In the genomic region with DNA sequence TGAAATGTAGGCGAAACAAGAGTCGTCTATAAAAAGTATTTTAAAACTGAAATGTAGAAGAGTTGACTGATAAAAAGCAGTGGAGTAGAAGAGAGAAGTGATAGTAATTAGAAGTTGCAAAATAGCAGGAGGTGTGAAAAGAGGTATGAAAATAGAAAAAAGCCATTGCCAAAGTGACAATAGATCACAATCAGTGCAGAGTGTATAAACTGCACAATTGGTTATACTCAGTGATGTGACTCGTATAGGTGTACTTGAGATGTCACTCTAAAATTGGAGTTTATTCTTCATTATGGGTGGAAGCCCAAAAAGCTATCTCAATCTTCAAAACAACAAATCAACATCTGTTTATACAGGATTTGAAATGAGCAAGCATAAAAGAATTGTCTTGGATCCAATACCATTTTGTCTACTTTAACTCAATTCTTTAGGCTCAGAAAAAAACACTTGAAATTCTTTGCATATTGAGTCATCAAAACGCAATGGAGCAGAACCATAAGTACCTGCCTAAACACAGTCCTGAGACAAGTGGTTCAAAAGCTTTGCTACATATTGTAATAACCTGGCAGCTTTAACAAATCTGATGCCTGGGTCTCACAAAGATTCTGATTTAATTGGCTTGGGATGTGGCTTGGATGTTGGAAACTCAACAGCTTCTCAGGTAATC, we compare ENCODE assay signal across 8 cellular contexts. TPM values are rescaled to one million over a fixed set of nuclear protein-coding genes. Genes with fewer than 3 reads are reported as not detected.
DNase-seq lines count a peak whose midpoint lies in the region; ATAC-seq and TF ChIP-seq lines count a peak whose summit lies in the region.

No MANE protein-coding gene starts in this region.

- no peak overlapping the region for H3K4me3 ChIP-seq in Panc1 (ENCODE audit: low read depth in 2 of 2, low read length in 2 of 2)
- no peak overlapping the region for H3K4me3 ChIP-seq in neutrophil (ENCODE audit: low read depth in 1 of 2, low read length in 1 of 2)

- H3K27me3 ChIP-seq in Panc1 (ENCODE audit: control insufficient read depth, insufficient read depth, low read length) = no peaks in the 10 kb centered on the region
- H3K27me3 ChIP-seq in neutrophil = no peaks in the 10 kb centered on the region

- H3K4me1 ChIP-seq in Panc1 (ENCODE audit: control insufficient read depth, insufficient read depth, low read length) (peaks cover 11% of the 10 kb centered on the region), neutrophil (ENCODE audit: control insufficient read depth in 1 of 2, insufficient read depth in 1 of 2, low read depth in 1 of 2, low read length in 1 of 2) (peaks cover 28 to 56% of the 10 kb centered on the region in 2 experiments)

- H3K9me3 ChIP-seq in Panc1 (ENCODE audit: control insufficient read depth, insufficient read depth, low read depth, low read length) (no peaks in the 10 kb centered on the region), neutrophil (no peaks in the 10 kb centered on the region)

- CTCF ChIA-PET in Panc1 (lab: Charles Lee) = no interaction called here
- CTCF ChIA-PET in activated CD4-positive, alpha-beta T cell treated with anti-CD3 and anti-CD28 coated beads, Interleukin-2, amount 10 ng/mL, durations not matched to agents 7 days and 5 days (lab: Charles Lee) = interaction anchor here (0.6 kb wide), 2 partner anchors 32 to 84 kb away, joined by 3 to 4 read pairs; no protein-coding TSS in a partner anchor

- in situ Hi-C loops in Panc1 (cut with HindIII; ENCODE audit: low pct_unique_long_range_greater_than_20kb, low sequenced_read_pairs) = no loop called here

- H3K4me3 Mint-ChIP-seq in activated CD4-positive, alpha-beta T cell treated with anti-CD3 and anti-CD28 coated beads, Interleukin-2, amount 10 ng/mL, durations not matched to agents 7 days and 5 days = no peak overlapping the region

- intact Hi-C loops in Panc1 (cut with micrococcal nuclease; ENCODE audit: unreplicated experiment) = no loop called here

- BruUV-seq in Panc1 (replicated peaks; lab: Mats Ljungman, UMichigan) = no TSS peak

- peak; percentile 78 for DNase-seq in A172 (ENCODE audit: low spot score)
- DNase-seq in GM19238 (ENCODE audit: insufficient read length, low spot score) = peak; percentile 10
- no peak for DNase-seq in Panc1 (ENCODE audit: low read depth, low spot score)
- no peak for DNase-seq in omental fat pad (ENCODE audit: low spot score)
- no peak for DNase-seq in activated CD4-positive, alpha-beta T cell treated with anti-CD3 and anti-CD28 coated beads, Interleukin-2, amount 10 ng/mL, durations not matched to agents 7 days and 5 days
- DNase-seq in putamen (ENCODE audit: low spot score) = no peak

- peaks cover 29% of the 10 kb centered on the region for H3K36me3 Mint-ChIP-seq in activated CD4-positive, alpha-beta T cell treated with anti-CD3 and anti-CD28 coated beads, Interleukin-2, amount 10 ng/mL, durations not matched to agents 7 days and 5 days (ENCODE audit: low read depth)

- H3K27me3 Mint-ChIP-seq in activated CD4-positive, alpha-beta T cell treated with anti-CD3 and anti-CD28 coated beads, Interleukin-2, amount 10 ng/mL, durations not matched to agents 7 days and 5 days = no peaks in the 10 kb centered on the region

- TF ChIP-seq CTCF in Panc1 (IDR thresholded peaks at IDR 0.05) (no peak), neutrophil (IDR thresholded peaks at IDR 0.05) (no peak), omental fat pad (IDR thresholded peaks at IDR 0.05) (no peak)

- peaks cover 11% of the 10 kb centered on the region for H3K4me1 Mint-ChIP-seq in activated CD4-positive, alpha-beta T cell treated with anti-CD3 and anti-CD28 coated beads, Interleukin-2, amount 10 ng/mL, durations not matched to agents 7 days and 5 days

- no peak overlapping the region for H3K27ac Mint-ChIP-seq in activated CD4-positive, alpha-beta T cell treated with anti-CD3 and anti-CD28 coated beads, Interleukin-2, amount 10 ng/mL, durations not matched to agents 7 days and 5 days

- H3K36me3 ChIP-seq in Panc1 (ENCODE audit: control insufficient read depth, insufficient read depth, low read length) = no peaks in the 10 kb centered on the region
- H3K36me3 ChIP-seq in neutrophil = peaks cover 19% of the 10 kb centered on the region

- POLR2A ChIA-PET in Panc1 (lab: Charles Lee) = interaction anchor here (0.5 kb wide), 1 partner anchor 199 kb away, joined by 5 read pairs; no protein-coding TSS in a partner anchor
- POLR2A ChIA-PET in activated CD4-positive, alpha-beta T cell treated with anti-CD3 and anti-CD28 coated beads, Interleukin-2, amount 10 ng/mL, durations not matched to agents 7 days and 5 days (lab: Charles Lee) = no interaction called here

- H3K27ac ChIP-seq in Panc1 (ENCODE audit: low read length) (no peak overlapping the region), neutrophil (peak overlapping the region; percentile 55)

- H3K9me3 Mint-ChIP-seq in activated CD4-positive, alpha-beta T cell treated with anti-CD3 and anti-CD28 coated beads, Interleukin-2, amount 10 ng/mL, durations not matched to agents 7 days and 5 days = no peaks in the 10 kb centered on the region

- ATAC-seq in HG03159 (IDR thresholded peaks at IDR 0.05; ENCODE audit: unreplicated experiment) (peak; percentile 86), Panc1 (peak; percentile 73), omental fat pad (ENCODE audit: low FRiP score) (no peak)

RNA-seq across cellular contexts. Expression of a gene that starts 8.8 kb away (rescaled TPM):
- total RNA-seq in A172 (2014; rRNA removed; shearing (Covaris generic)) = 86.7 and 120 TPM in 2 replicates
- total RNA-seq in Panc1 (2021; ENCODE audit: unreplicated experiment) (33.7 TPM), omental fat pad (10 to 100 TPM; 13.1 to 22.5 (median 18.0) TPM)
- polyA plus RNA-seq in Panc1 (2012; ENCODE audit: insufficient read length) = 15.8 TPM
- 10 to 100 TPM; 18.4 to 18.8 TPM for total RNA-seq in activated CD4-positive, alpha-beta T cell treated with anti-CD3 and anti-CD28 coated beads, Interleukin-2, amount 10 ng/mL, durations not matched to agents 7 days and 5 days

RNA-seq across cellular contexts. Expression of a gene that starts 9.3 kb away (rescaled TPM):
- 16.3 and 18.2 TPM in 2 replicates for total RNA-seq in A172 (2014; rRNA removed; shearing (Covaris generic))
- total RNA-seq in Panc1 (2021; ENCODE audit: unreplicated experiment) (15.6 TPM), omental fat pad (10 to 100 TPM in 3 of 4 donors, 1 to 10 TPM in 1; 8.4 to 24.3 (median 15.5) TPM)
- polyA plus RNA-seq in Panc1 (2012; ENCODE audit: insufficient read length) = 5.7 TPM
- 10 to 100 TPM; 28.3 to 31.5 TPM for total RNA-seq in activated CD4-positive, alpha-beta T cell treated with anti-CD3 and anti-CD28 coated beads, Interleukin-2, amount 10 ng/mL, durations not matched to agents 7 days and 5 days

RNA-seq across cellular contexts. Expression of a gene that starts 42.3 kb away (rescaled TPM):
- total RNA-seq in A172 (2014; rRNA removed; shearing (Covaris generic)) = 792 and 794 TPM in 2 replicates
- 469 TPM for total RNA-seq in Panc1 (2021; ENCODE audit: unreplicated experiment)
- 385 TPM for polyA plus RNA-seq in Panc1 (2012; ENCODE audit: insufficient read length)
- total RNA-seq in omental fat pad = 100 to 1,000 TPM; 323 to 486 (median 454) TPM
- total RNA-seq in activated CD4-positive, alpha-beta T cell treated with anti-CD3 and anti-CD28 coated beads, Interleukin-2, amount 10 ng/mL, durations not matched to agents 7 days and 5 days = 100 to 1,000 TPM; 333 to 355 TPM

Comparison
In these comparisons a context has a peak if more than half of its experiments do, and no peak if none do; other contexts are left out.
1. DNase-seq: peak in A172 (single experiment) and GM19238 (single experiment); none in Panc1 (single experiment), omental fat pad (single experiment), activated CD4-positive, alpha-beta T cell treated with anti-CD3 and anti-CD28 coated beads, Interleukin-2, amount 10 ng/mL, durations not matched to agents 7 days and 5 days (single experiment) and putamen (single experiment).